In genomic region chr12:4829793-4830162, GRCh38 we compare ENCODE assay signal across 9 cellular contexts.
A peak's percentile ranks its signal among the peaks of the same experiment; 100 is the strongest.
DNase-seq lines count a peak whose midpoint lies in the region; ATAC-seq lines count a peak whose summit lies in the region.
"Had no signal": no experiment of that assay in that cellular context is flagged by ENCODE, and none has a peak within 500 bp of the region (broad histone marks: within the 10 kb centered on the region; RNA-seq: fewer than 3 reads in every experiment).

No MANE protein-coding gene starts in this region.

- H3K4me1 Mint-ChIP-seq in activated T-cell treated with anti-CD3 and anti-CD28 coated beads, Interleukin-2, amount 50 U/mL, for 4 hours (ENCODE audit: low read depth): peaks cover 61% of the 10 kb centered on the region
- peaks cover 60% of the 10 kb centered on the region for H3K4me1 Mint-ChIP-seq in stimulated activated effector memory CD8-positive, alpha-beta T cell treated with anti-CD3 and anti-CD28 coated beads, Interleukin-12 subunit alpha, Interleukin-12 subunit beta, amount 100 ng/mL, for 72 hours

- H3K27ac Mint-ChIP-seq in stimulated activated effector memory CD8-positive, alpha-beta T cell treated with anti-CD3 and anti-CD28 coated beads, Interleukin-12 subunit alpha, Interleukin-12 subunit beta, amount 100 ng/mL, for 72 hours: peak overlapping the region; percentile 90

- peak overlapping the region; percentile 69 for H3K4me3 Mint-ChIP-seq in activated T-cell treated with anti-CD3 and anti-CD28 coated beads, Interleukin-2, amount 50 U/mL, for 4 hours
- H3K4me3 Mint-ChIP-seq in stimulated activated effector memory CD8-positive, alpha-beta T cell treated with anti-CD3 and anti-CD28 coated beads, Interleukin-12 subunit alpha, Interleukin-12 subunit beta, amount 100 ng/mL, for 72 hours: peak overlapping the region; percentile 66

- H3K27me3 Mint-ChIP-seq in activated T-cell treated with anti-CD3 and anti-CD28 coated beads, Interleukin-2, amount 50 U/mL, for 4 hours (ENCODE audit: low read depth): no peaks in the 10 kb centered on the region

- H3K36me3 Mint-ChIP-seq in activated T-cell treated with anti-CD3 and anti-CD28 coated beads, Interleukin-2, amount 50 U/mL, for 4 hours (ENCODE audit: insufficient read depth): no peaks in the 10 kb centered on the region
- no peaks in the 10 kb centered on the region for H3K36me3 Mint-ChIP-seq in stimulated activated effector memory CD8-positive, alpha-beta T cell treated with anti-CD3 and anti-CD28 coated beads, Interleukin-12 subunit alpha, Interleukin-12 subunit beta, amount 100 ng/mL, for 72 hours

- DNase-seq in activated T-cell treated with anti-CD3 and anti-CD28 coated beads, Interleukin-2, amount 50 U/mL, for 4 hours: no peak
- no peak for DNase-seq in activated T-cell treated with anti-CD3 and anti-CD28 coated beads, Interleukin-2, amount 50 U/mL, for 1 hour
- peak; percentile 37 for DNase-seq in NCI-H2171 (lab: John Stamatoyannopoulos, UW)
- DNase-seq in stimulated activated effector memory CD8-positive, alpha-beta T cell treated with anti-CD3 and anti-CD28 coated beads, Interleukin-12 subunit alpha, Interleukin-12 subunit beta, amount 100 ng/mL, for 72 hours (ENCODE audit: low spot score in 2 of 2): no peak
- DNase-seq in medulla oblongata (ENCODE audit: extremely low spot score): no peak
- no peak for DNase-seq in iPS-NIHi11 (ENCODE audit: low spot score)
- DNase-seq in T1000 (lab: John Stamatoyannopoulos, UW): no peak

- ATAC-seq in activated T-cell treated with anti-CD3 and anti-CD28 coated beads, Interleukin-2, amount 50 U/mL, for 4 hours: peak in 1 of 2 donors; percentile 19
- ATAC-seq in HG02885 (IDR thresholded peaks at IDR 0.05; ENCODE audit: poor library complexity, unreplicated experiment): peak; percentile 16
- ATAC-seq in stimulated activated effector memory CD8-positive, alpha-beta T cell treated with anti-CD3 and anti-CD28 coated beads, Interleukin-12 subunit alpha, Interleukin-12 subunit beta, amount 100 ng/mL, for 72 hours: peak; percentile 8

- no peaks in the 10 kb centered on the region for H3K9me3 Mint-ChIP-seq in activated T-cell treated with anti-CD3 and anti-CD28 coated beads, Interleukin-2, amount 50 U/mL, for 4 hours
- no peaks in the 10 kb centered on the region for H3K9me3 Mint-ChIP-seq in stimulated activated effector memory CD8-positive, alpha-beta T cell treated with anti-CD3 and anti-CD28 coated beads, Interleukin-12 subunit alpha, Interleukin-12 subunit beta, amount 100 ng/mL, for 72 hours
- H3K9me3 Mint-ChIP-seq: nephron had no signal
